ENCODE assay signal across 1 cellular context in genomic region chr5:2024986-2025721, GRCh38.
TF ChIP-seq lines count a peak whose summit lies in the region.

No MANE protein-coding gene starts in this region.

TF ChIP-seq in WTC11, 78 proteins besides CTCF, POLR2A, EP300 and RAD21 (continued from another document):
- TF ChIP-seq JAZF1 (CRISPR knock-in tag; IDR thresholded peaks at IDR 0.05) (no peak), GTF2I (CRISPR knock-in tag; conservative IDR thresholded peaks at IDR 0.05) (no peak), CREB1 (CRISPR knock-in tag; IDR thresholded peaks at IDR 0.05) (no peak)
- TF ChIP-seq, protein P1, sequence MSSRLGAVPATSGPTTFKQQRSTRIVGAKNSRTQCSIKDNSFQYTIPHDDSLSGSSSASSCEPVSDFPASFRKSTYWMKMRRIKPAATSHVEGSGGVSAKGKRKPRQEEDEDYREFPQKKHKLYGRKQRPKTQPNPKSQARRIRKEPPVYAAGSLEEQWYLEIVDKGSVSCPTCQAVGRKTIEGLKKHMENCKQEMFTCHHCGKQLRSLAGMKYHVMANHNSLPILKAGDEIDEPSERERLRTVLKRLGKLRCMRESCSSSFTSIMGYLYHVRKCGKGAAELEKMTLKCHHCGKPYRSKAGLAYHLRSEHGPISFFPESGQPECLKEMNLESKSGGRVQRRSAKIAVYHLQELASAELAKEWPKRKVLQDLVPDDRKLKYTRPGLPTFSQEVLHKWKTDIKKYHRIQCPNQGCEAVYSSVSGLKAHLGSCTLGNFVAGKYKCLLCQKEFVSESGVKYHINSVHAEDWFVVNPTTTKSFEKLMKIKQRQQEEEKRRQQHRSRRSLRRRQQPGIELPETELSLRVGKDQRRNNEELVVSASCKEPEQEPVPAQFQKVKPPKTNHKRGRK (CRISPR knock-in tag; IDR thresholded peaks at IDR 0.05; ENCODE audit: borderline replicate concordance), result no peak
TF ChIP-seq in WTC11: peak in this region for 0.
